8 cellular contexts compared by ENCODE assay signal in genomic region chr2:8234757-8235374, GRCh38.
DNase-seq lines count a peak whose midpoint lies in the region; ATAC-seq, FAIRE-seq and TF ChIP-seq lines count a peak whose summit lies in the region.

No MANE protein-coding gene starts in this region.

- no peak for TF ChIP-seq CTCF in kidney epithelial cell (IDR thresholded peaks at IDR 0.05; ENCODE audit: insufficient read depth, low read length, poor library complexity, severe bottlenecking)

- no peaks in the 10 kb centered on the region for H3K27me3 ChIP-seq in kidney epithelial cell (ENCODE audit: control insufficient read depth, insufficient read depth, low read length)

- no peaks in the 10 kb centered on the region for H3K36me3 ChIP-seq in kidney epithelial cell (ENCODE audit: control insufficient read depth, insufficient read depth, low read length)

- no peak for FAIRE-seq in RCC 7860 (lab: Jason Lieb, UNC)

- peak; percentile 71 for DNase-seq in kidney epithelial cell (ENCODE audit: low read depth)
- DNase-seq in NCI-H524 (lab: John Stamatoyannopoulos, UW) = no peak
- DNase-seq in RCC 7860 (ENCODE audit: low spot score) = no peak
- no peak for DNase-seq in NCI-H2196 (lab: John Stamatoyannopoulos, UW; ENCODE audit: unreplicated experiment)
- DNase-seq in epidermal melanocyte (ENCODE audit: insufficient read length, low spot score) = no peak

- no peak overlapping the region for H3K4me3 ChIP-seq in kidney epithelial cell (ENCODE audit: low read depth, low read length)

- ATAC-seq in GM18502 (IDR thresholded peaks at IDR 0.05; ENCODE audit: poor library complexity, unreplicated experiment) = peak; percentile 89
- peak; percentile 92 for ATAC-seq in GM21526 (IDR thresholded peaks at IDR 0.05; ENCODE audit: low FRiP score, unreplicated experiment)
- peak; percentile 87 for ATAC-seq in HG03558 (IDR thresholded peaks at IDR 0.05; ENCODE audit: extremely low read depth, unreplicated experiment)
